ENCODE assay signal across 14 cellular contexts in the genomic region with DNA sequence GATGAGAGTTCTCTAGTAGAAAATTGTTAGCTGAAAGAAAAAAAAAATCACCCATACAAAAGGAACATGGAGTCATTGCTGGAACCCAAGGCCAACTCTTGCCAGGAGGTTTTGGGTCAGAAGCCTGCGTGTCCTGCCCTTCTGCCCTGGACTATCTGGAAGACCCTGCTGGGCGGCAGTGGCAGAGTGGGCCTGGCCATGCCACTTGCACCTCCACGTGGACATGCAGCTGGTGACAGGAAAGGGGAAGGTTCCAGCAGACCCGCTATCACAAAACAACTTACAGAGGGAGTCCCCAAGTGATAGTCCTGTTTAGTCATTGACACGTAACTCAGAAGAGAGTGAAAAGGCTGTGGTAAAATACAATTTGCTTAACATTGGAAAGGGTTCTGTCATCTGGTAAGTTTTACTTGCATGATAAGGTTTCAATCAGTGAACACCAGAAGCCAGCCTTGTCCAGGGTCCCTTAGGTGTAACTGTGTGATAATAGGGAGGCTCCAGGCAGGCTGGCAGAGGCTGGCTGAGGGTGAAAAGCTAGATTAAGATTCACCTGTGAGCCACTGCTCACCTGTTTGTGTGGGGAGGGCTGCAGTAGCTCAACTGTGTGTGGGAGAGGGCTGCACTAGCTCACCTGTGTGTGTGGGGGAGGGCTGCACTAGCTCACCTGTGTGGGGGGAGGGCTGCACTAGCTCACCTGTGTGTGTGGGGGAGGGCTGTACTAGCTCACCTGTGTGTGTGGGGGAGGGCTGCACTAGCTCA. TPM values are rescaled to one million over a fixed set of nuclear protein-coding genes. Genes with fewer than 3 reads are reported as not detected.
DNase-seq lines count a peak whose midpoint lies in the region; ATAC-seq and TF ChIP-seq lines count a peak whose summit lies in the region.
"Had no signal": no experiment of that assay in that cellular context is flagged by ENCODE, and none has a peak within 500 bp of the region (broad histone marks: within the 10 kb centered on the region; RNA-seq: fewer than 3 reads in every experiment).

No MANE protein-coding gene starts in this region.

- H3K14ac ChIP-seq in mesenchymal stem cell (ENCODE audit: low read length in 2 of 2) = no peak overlapping the region

- peak overlapping the region; percentile 69 for H4K8ac ChIP-seq in mesenchymal stem cell (ENCODE audit: low read length)

- no peak for TF ChIP-seq CTCF in WERI-Rb-1 (IDR thresholded peaks at IDR 0.05; ENCODE audit: low read depth, low read length)
- no peak for TF ChIP-seq CTCF in vagina (IDR thresholded peaks at IDR 0.05)

- H2BK5ac ChIP-seq in mesenchymal stem cell (ENCODE audit: low read depth, low read length, poor library complexity, severe bottlenecking) = no peak overlapping the region

- DNase-seq in stimulated activated naive CD8-positive, alpha-beta T cell treated with anti-CD3 and anti-CD28 coated beads, Interleukin-15, amount 100 ng/mL, for 72 hours = no peak
- no peak for DNase-seq in stimulated activated naive CD8-positive, alpha-beta T cell treated with anti-CD3 and anti-CD28 coated beads, Interleukin-15, Interleukin-2, amounts not matched to agents 100 U/mL and 50 U/mL, for 24 hours
- DNase-seq in WERI-Rb-1 = peak; percentile 4
- peak; percentile 51 for DNase-seq in mesenchymal stem cell
- DNase-seq in vagina (ENCODE audit: extremely low spot score in 2 of 2) = no peak
- DNase-seq in AG08395 (ENCODE audit: low spot score) = no peak
- DNase-seq in RKO (ENCODE audit: low spot score) = no peak
- DNase-seq: activated naive CD4-positive, alpha-beta T cell; effector memory CD8-positive, alpha-beta T cell; foreskin fibroblast; MV-4-11 had no signal

- intact Hi-C loops in vagina (cut with DNase I) = loop anchor here (5.0 kb wide), 1 partner anchor 837 kb away; no protein-coding TSS in a partner anchor

- no peak overlapping the region for H2AFZ ChIP-seq in mesenchymal stem cell (ENCODE audit: low read depth, low read length)

- no peak overlapping the region for H2AK5ac ChIP-seq in mesenchymal stem cell (ENCODE audit: low read length, severe bottlenecking)

- peaks cover 8% of the 10 kb centered on the region for H3K4me1 Mint-ChIP-seq in stimulated activated naive CD8-positive, alpha-beta T cell treated with anti-CD3 and anti-CD28 coated beads, Interleukin-15, amount 100 ng/mL, for 72 hours

- peak overlapping the region in 1 of 2 experiments; percentile 58 for H3K18ac ChIP-seq in mesenchymal stem cell (ENCODE audit: low read depth in 1 of 2, low read length in 2 of 2)

- peak overlapping the region in 1 of 2 donors; percentile 9 for H3K27ac Mint-ChIP-seq in stimulated activated naive CD8-positive, alpha-beta T cell treated with anti-CD3 and anti-CD28 coated beads, Interleukin-15, amount 100 ng/mL, for 72 hours
- H3K27ac Mint-ChIP-seq: effector memory CD8-positive, alpha-beta T cell had no signal

- H3K9ac ChIP-seq in mesenchymal stem cell (ENCODE audit: low read length) = no peak overlapping the region

- no peak overlapping the region for H3K4ac ChIP-seq in mesenchymal stem cell (ENCODE audit: low read depth in 1 of 2, low read length in 2 of 2)

- H3K27me3 Mint-ChIP-seq in stimulated activated naive CD8-positive, alpha-beta T cell treated with anti-CD3 and anti-CD28 coated beads, Interleukin-15, amount 100 ng/mL, for 72 hours = peaks cover 23% of the 10 kb centered on the region

- no peak overlapping the region for H3K23ac ChIP-seq in mesenchymal stem cell (ENCODE audit: low read length in 2 of 2)

- H2BK15ac ChIP-seq in mesenchymal stem cell (ENCODE audit: low read depth, poor library complexity, severe bottlenecking) = no peak overlapping the region

- H3K79me1 ChIP-seq in mesenchymal stem cell (replicated peaks; ENCODE audit: low read length, poor library complexity, severe bottlenecking) = peaks cover 18% of the 10 kb centered on the region

- no peak overlapping the region for H3K4me2 ChIP-seq in mesenchymal stem cell (ENCODE audit: low read length, poor library complexity, severe bottlenecking)

- H3K4me3 ChIP-seq in WERI-Rb-1 (ENCODE audit: low read depth, low read length) (no peak overlapping the region), mesenchymal stem cell (ENCODE audit: insufficient read depth in 1 of 2, low read depth in 1 of 2, low read length in 2 of 2) (no peak overlapping the region), vagina (no peak overlapping the region)
- H3K4me3 ChIP-seq: breast epithelium, SJSA1 had no signal

- H3K4me3 Mint-ChIP-seq in stimulated activated naive CD8-positive, alpha-beta T cell treated with anti-CD3 and anti-CD28 coated beads, Interleukin-15, amount 100 ng/mL, for 72 hours = no peak overlapping the region
- H3K4me3 Mint-ChIP-seq: effector memory CD8-positive, alpha-beta T cell had no signal

- H3K27me3 ChIP-seq in WERI-Rb-1 (ENCODE audit: insufficient read depth, low read depth, severe bottlenecking) (no peaks in the 10 kb centered on the region), mesenchymal stem cell (ENCODE audit: control insufficient read depth in 1 of 2, insufficient read depth in 1 of 2, low read length in 2 of 2) (no peaks in the 10 kb centered on the region), vagina (no peaks in the 10 kb centered on the region)
- H3K27me3 ChIP-seq: breast epithelium, SJSA1 had no signal

- H3K36me3 ChIP-seq in WERI-Rb-1 (peaks cover 5% of the 10 kb centered on the region; the same call in 1 of the 2 replicates), mesenchymal stem cell (ENCODE audit: control insufficient read depth in 1 of 2, insufficient read depth in 2 of 2, low read depth in 1 of 2, low read length in 2 of 2) (peaks cover 19 to 38% of the 10 kb centered on the region in 2 experiments), vagina (no peaks in the 10 kb centered on the region)
- H3K36me3 ChIP-seq: breast epithelium had no signal

- H3K27ac ChIP-seq in WERI-Rb-1 (no peak overlapping the region), mesenchymal stem cell (ENCODE audit: low read length, poor library complexity, severe bottlenecking) (no peak overlapping the region), vagina (peak overlapping the region; percentile 36)
- H3K27ac ChIP-seq: SJSA1 had no signal

- H3K9me3 Mint-ChIP-seq in stimulated activated naive CD8-positive, alpha-beta T cell treated with anti-CD3 and anti-CD28 coated beads, Interleukin-15, amount 100 ng/mL, for 72 hours = no peaks in the 10 kb centered on the region
- H3K9me3 Mint-ChIP-seq: effector memory CD8-positive, alpha-beta T cell had no signal

- peak; percentile 45 for ATAC-seq in stimulated activated naive CD8-positive, alpha-beta T cell treated with anti-CD3 and anti-CD28 coated beads, Interleukin-15, amount 100 ng/mL, for 72 hours
- no peak for ATAC-seq in stimulated activated naive CD8-positive, alpha-beta T cell treated with anti-CD3 and anti-CD28 coated beads, Interleukin-15, Interleukin-2, amounts not matched to agents 100 U/mL and 50 U/mL, for 24 hours
- no peak for ATAC-seq in GM21529 (IDR thresholded peaks at IDR 0.05; ENCODE audit: unreplicated experiment)
- ATAC-seq: effector memory CD8-positive, alpha-beta T cell had no signal

- no peak for TF ChIP-seq POLR2A in vagina (IDR thresholded peaks at IDR 0.05)

- H2BK12ac ChIP-seq in mesenchymal stem cell (ENCODE audit: low read length in 2 of 2) = peak overlapping the region in 1 of 2 experiments; percentile 31

- H3K4me1 ChIP-seq in mesenchymal stem cell (ENCODE audit: control insufficient read depth, insufficient read depth, low read depth, low read length) = peaks cover 22% of the 10 kb centered on the region
- H3K4me1 ChIP-seq in vagina = no peaks in the 10 kb centered on the region
- H3K4me1 ChIP-seq: breast epithelium had no signal

- H3K9me3 ChIP-seq in WERI-Rb-1 (ENCODE audit: severe bottlenecking) (no peaks in the 10 kb centered on the region), mesenchymal stem cell (ENCODE audit: control insufficient read depth, low read length) (no peaks in the 10 kb centered on the region), vagina (no peaks in the 10 kb centered on the region)
- H3K9me3 ChIP-seq: breast epithelium, SJSA1 had no signal

- peak overlapping the region; percentile 42 for H2BK120ac ChIP-seq in mesenchymal stem cell (ENCODE audit: low read depth, low read length)

- H4K91ac ChIP-seq in mesenchymal stem cell (ENCODE audit: low read length) = no peak overlapping the region

- 91% methylated on average over 5 of the region's 5 CpGs for WGBS in mesenchymal stem cell

RNA-seq across cellular contexts. Expression of a gene that starts 47.8 kb away (rescaled TPM):
- polyA plus RNA-seq in mesenchymal stem cell (2013, experiment 1 of 2) = 2,099 TPM
- polyA plus RNA-seq in mesenchymal stem cell (2013, experiment 2 of 2) = 2,053 TPM
- total RNA-seq in vagina = 180 TPM

RNA-seq across cellular contexts. Expression of a gene that starts 47.9 kb away (rescaled TPM):
- polyA plus RNA-seq in mesenchymal stem cell (2013, experiment 1 of 2) = 2,271 TPM
- polyA plus RNA-seq in mesenchymal stem cell (2013, experiment 2 of 2) = 2,270 TPM
- total RNA-seq in vagina = 178 TPM

Comparison
In these comparisons a context has a peak if more than half of its experiments do, and no peak if none do; other contexts are left out.
1. DNase-seq: peak in WERI-Rb-1 (single experiment) and mesenchymal stem cell (single experiment); none in stimulated activated naive CD8-positive, alpha-beta T cell treated with anti-CD3 and anti-CD28 coated beads, Interleukin-15, amount 100 ng/mL, for 72 hours (0 of 2), stimulated activated naive CD8-positive, alpha-beta T cell treated with anti-CD3 and anti-CD28 coated beads, Interleukin-15, Interleukin-2, amounts not matched to agents 100 U/mL and 50 U/mL, for 24 hours (single experiment), vagina (0 of 2), AG08395 (single experiment) and RKO (single experiment).